18 cellular contexts compared by ENCODE assay signal in the genomic region with DNA sequence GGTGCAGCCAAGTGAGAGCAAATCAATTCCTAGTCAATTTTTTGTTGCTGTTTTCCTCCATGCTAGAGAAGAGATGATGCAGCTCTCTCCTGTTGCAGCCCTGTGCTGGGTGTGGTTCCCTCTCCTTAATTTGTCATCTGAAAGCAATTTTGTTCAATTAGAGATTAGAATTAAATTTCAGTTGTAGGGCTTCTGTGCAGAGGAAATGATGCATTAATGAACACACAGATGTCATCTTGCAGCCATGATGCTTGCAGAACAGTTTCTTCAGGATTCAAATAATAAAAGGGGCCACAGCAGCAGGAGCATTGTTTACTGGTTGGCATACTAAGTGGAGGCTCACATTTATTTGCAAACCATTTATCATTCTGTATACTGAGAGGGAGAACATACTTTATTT.
DNase-seq lines count a peak whose midpoint lies in the region; ATAC-seq and TF ChIP-seq lines count a peak whose summit lies in the region.
"Had no signal": no experiment of that assay in that cellular context is flagged by ENCODE, and none has a peak within 500 bp of the region (broad histone marks: within the 10 kb centered on the region; RNA-seq: fewer than 3 reads in every experiment).

No MANE protein-coding gene starts in this region.

- no peak for TF ChIP-seq CTCF in osteoblast (IDR thresholded peaks at IDR 0.05; ENCODE audit: extremely low read depth, low read depth, low read length)

- H4K20me1 ChIP-seq in GM23248 (ENCODE audit: insufficient read depth) (no peaks in the 10 kb centered on the region), osteoblast (ENCODE audit: insufficient read depth, low read length) (peaks cover 4% of the 10 kb centered on the region)

- H3K4me1 ChIP-seq in GM23248 (ENCODE audit: insufficient read depth), result no peaks in the 10 kb centered on the region
- no peaks in the 10 kb centered on the region for H3K4me1 ChIP-seq in osteoblast (ENCODE audit: insufficient read depth, low read length)
- H3K4me1 ChIP-seq: ascending aorta, transverse colon had no signal

- H3K36me3 ChIP-seq in GM23248 (ENCODE audit: low read depth) (no peaks in the 10 kb centered on the region), osteoblast (ENCODE audit: insufficient read depth, low read length) (no peaks in the 10 kb centered on the region)
- H3K36me3 ChIP-seq: ascending aorta, MG63, transverse colon had no signal

- H3K9me2 ChIP-seq in GM23248 (ENCODE audit: insufficient read depth), result no peaks in the 10 kb centered on the region

- in situ Hi-C loops in GM23248 (cut with MboI), result no loop called here

- no peak overlapping the region for H3K9ac ChIP-seq in GM23248

- H3F3A ChIP-seq in GM23248 (ENCODE audit: insufficient read depth), result no peaks in the 10 kb centered on the region

- no peak overlapping the region for H3K27ac ChIP-seq in GM23248
- H3K27ac ChIP-seq in osteoblast (ENCODE audit: low read depth, low read length), result no peak overlapping the region
- H3K27ac ChIP-seq: ascending aorta, RWPE1, transverse colon had no signal

- peaks cover 35% of the 10 kb centered on the region for H3K27me3 ChIP-seq in GM23248 (replicated peaks; ENCODE audit: insufficient read depth)
- H3K27me3 ChIP-seq in osteoblast (ENCODE audit: insufficient read depth, low read length), result no peaks in the 10 kb centered on the region
- H3K27me3 ChIP-seq: ascending aorta, MG63 had no signal

- H3K4me3 ChIP-seq in GM23248 (no peak overlapping the region), osteoblast (ENCODE audit: insufficient read depth, low read length) (no peak overlapping the region)
- H3K4me3 ChIP-seq: ascending aorta, GM23338, MG63, transverse colon had no signal

- H3K9me3 ChIP-seq in GM23248 (ENCODE audit: low read depth), result no peaks in the 10 kb centered on the region
- H3K9me3 ChIP-seq in osteoblast (ENCODE audit: low read depth, low read length), result no peaks in the 10 kb centered on the region
- H3K9me3 ChIP-seq: ascending aorta, MG63, transverse colon had no signal

- DNase-seq in GM23248 (peak; percentile 22), NCI-H1694 (lab: John Stamatoyannopoulos, UW) (peak; percentile 83), NCI-H748 treated with DMSO at 0.1 percent for 48 hours (lab: John Stamatoyannopoulos, UW) (peak; percentile 97), osteoblast (ENCODE audit: insufficient read length, low spot score, missing footprints) (peak; percentile 50)
- DNase-seq: Calu3; effector CD8-positive, alpha-beta T cell; MG63; NCI-H226; occipital lobe; retina; stimulated activated CD4-positive, alpha-beta T cell treated with anti-CD3 and anti-CD28 coated beads, Interleukin-4, amount 100 ng/mL, for 24 hours; transverse colon had no signal

- H2AFZ ChIP-seq in GM23248 (no peak overlapping the region), osteoblast (ENCODE audit: low read length) (no peak overlapping the region)
- H2AFZ ChIP-seq: GM23338 had no signal

- no peaks in the 10 kb centered on the region for H3K79me2 ChIP-seq in GM23248 (ENCODE audit: insufficient read depth)
- no peaks in the 10 kb centered on the region for H3K79me2 ChIP-seq in osteoblast (ENCODE audit: insufficient read depth, low read length)

- no peak overlapping the region for H3K4me2 ChIP-seq in GM23248 (ENCODE audit: unreplicated experiment)
- no peak overlapping the region for H3K4me2 ChIP-seq in osteoblast (ENCODE audit: insufficient read depth, low read length)
- H3K4me2 ChIP-seq: GM23338 had no signal

- no peak for ATAC-seq in HG03565 (IDR thresholded peaks at IDR 0.05; ENCODE audit: unreplicated experiment)
- ATAC-seq in HG03025 (IDR thresholded peaks at IDR 0.05; ENCODE audit: low FRiP score, unreplicated experiment), result no peak
- ATAC-seq in GM21528 (IDR thresholded peaks at IDR 0.05; ENCODE audit: low FRiP score, unreplicated experiment), result no peak
- ATAC-seq: GM23338 had no signal

Comparison
In these comparisons a context has a peak if more than half of its experiments do, and no peak if none do; other contexts are left out.
1. DNase-seq: peak in every context shown above with its lines; median percentile 97 in NCI-H748 treated with DMSO at 0.1 percent for 48 hours; 83 in NCI-H1694; 50 in osteoblast; 22 in GM23248.